8 cellular contexts compared by ENCODE assay signal in the genomic region with DNA sequence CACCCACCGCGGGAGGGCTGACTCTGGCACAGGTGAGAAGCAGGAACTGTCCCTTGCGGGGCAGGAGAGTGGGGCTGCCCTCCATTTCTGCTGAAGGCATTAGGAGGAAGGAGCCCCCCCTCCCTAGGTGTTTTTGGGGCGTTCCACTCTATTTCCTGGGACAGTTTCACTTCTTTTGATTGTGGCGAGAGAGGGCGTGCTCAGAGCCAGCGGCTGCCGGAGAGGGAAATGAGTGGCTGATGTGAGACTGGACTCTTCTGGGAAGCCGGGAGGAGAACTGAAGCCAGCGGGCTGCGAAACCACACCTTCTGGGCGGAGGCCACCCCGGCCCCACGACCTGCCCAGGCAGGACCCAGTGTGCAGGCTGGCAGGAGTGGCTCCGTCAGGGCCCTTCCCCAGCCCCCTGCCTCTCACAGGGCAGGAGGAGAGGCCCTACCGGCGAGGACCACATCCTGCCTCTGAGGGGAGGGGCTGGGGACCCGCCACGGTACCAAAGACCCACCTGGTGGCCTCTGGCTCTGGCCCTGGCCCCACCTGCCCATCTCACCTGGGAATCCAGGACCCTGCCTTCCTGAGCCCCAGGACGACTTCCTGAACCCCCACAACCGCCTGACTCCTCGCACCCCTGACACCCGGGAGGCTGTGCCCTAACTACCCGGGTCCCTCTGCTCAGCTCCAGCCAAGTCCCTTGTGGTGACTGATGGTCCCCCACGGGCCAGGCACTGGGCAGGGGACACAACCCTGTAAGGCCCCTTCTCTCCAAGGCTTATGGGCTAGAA. TPM values are rescaled to one million over a fixed set of nuclear protein-coding genes. Genes with fewer than 3 reads are reported as not detected.
DNase-seq lines count a peak whose midpoint lies in the region; ATAC-seq and TF ChIP-seq lines count a peak whose summit lies in the region.

No MANE protein-coding gene starts in this region.

- H3K36me3 ChIP-seq in colonic mucosa = no peaks in the 10 kb centered on the region
- H3K36me3 ChIP-seq in mucosa of rectum (ENCODE audit: control insufficient read depth in 2 of 2, insufficient read depth in 2 of 2, low read length in 2 of 2) = peaks cover 6 to 7% of the 10 kb centered on the region in 2 donors

- H3K9ac ChIP-seq in colonic mucosa (ENCODE audit: low read depth in 2 of 2, low read length in 2 of 2) = peak overlapping the region; percentile 46 to 70
- H3K9ac ChIP-seq in mucosa of rectum (ENCODE audit: low read depth in 1 of 2, low read length in 2 of 2) = peak overlapping the region; percentile 32 to 62

- H3K27ac Mint-ChIP-seq in CD14-positive monocyte = peak overlapping the region; percentile 82 to 91 (median 88)

- H3K27ac ChIP-seq in colonic mucosa (peak overlapping the region; percentile 82), mucosa of rectum (ENCODE audit: low read depth in 2 of 2, low read length in 2 of 2) (peak overlapping the region; percentile 73 to 83)

- H3K27me3 ChIP-seq in colonic mucosa (no peaks in the 10 kb centered on the region), mucosa of rectum (ENCODE audit: control insufficient read depth in 2 of 2, insufficient read depth in 2 of 2, low read length in 2 of 2) (no peaks in the 10 kb centered on the region)

- DNase-seq in CD14-positive monocyte (ENCODE audit: low spot score) (no peak), colonic mucosa (peak; percentile 86), HuH-7.5 (ENCODE audit: low spot score) (no peak)
- DNase-seq in activated CD4-positive, CD25-positive, alpha-beta regulatory T cell treated with anti-CD3 and anti-CD28 coated beads, Interleukin-2, amount 50 U/mL, for 16 hours (ENCODE audit: low read depth, low spot score) = peak; percentile 60
- DNase-seq in stimulated activated CD8-positive, alpha-beta memory T cell treated with anti-CD3 and anti-CD28 coated beads, Interleukin-7, amount 100 ng/mL, for 4 hours (ENCODE audit: low read depth in 2 of 2) = peak; percentile 48 to 50

- H3K4me1 ChIP-seq in colonic mucosa = peaks cover 26% of the 10 kb centered on the region
- H3K4me1 ChIP-seq in mucosa of rectum (ENCODE audit: control insufficient read depth in 2 of 2, insufficient read depth in 2 of 2, low read length in 2 of 2) = peaks cover 30 to 44% of the 10 kb centered on the region in 2 donors

- H3K4me1 Mint-ChIP-seq in CD14-positive monocyte = peaks cover 51% of the 10 kb centered on the region

- H3K9me3 ChIP-seq in colonic mucosa = no peaks in the 10 kb centered on the region
- no peaks in the 10 kb centered on the region for H3K9me3 ChIP-seq in mucosa of rectum (ENCODE audit: control insufficient read depth in 2 of 2, low read length in 2 of 2)

- intact Hi-C loops in CD14-positive monocyte (cut with micrococcal nuclease) = no loop called here
- intact Hi-C loops in colonic mucosa (cut with DNase I) = no loop called here

- H3K27me3 Mint-ChIP-seq in CD14-positive monocyte (ENCODE audit: low read depth in 3 of 3) = no peaks in the 10 kb centered on the region

- H3K9me3 Mint-ChIP-seq in CD14-positive monocyte = no peaks in the 10 kb centered on the region

- TF ChIP-seq CTCF in CD14-positive monocyte (IDR thresholded peaks at IDR 0.05) (no peak), colonic mucosa (IDR thresholded peaks at IDR 0.05) (no peak)

- ATAC-seq in GM19452 (IDR thresholded peaks at IDR 0.05; ENCODE audit: unreplicated experiment) (peak; percentile 58), HG03571 (IDR thresholded peaks at IDR 0.05; ENCODE audit: unreplicated experiment) (peak; percentile 53)

- H3K4me3 Mint-ChIP-seq in CD14-positive monocyte = peak overlapping the region; percentile 76 to 90

- peak overlapping the region; percentile 30 for H3K4me3 ChIP-seq in colonic mucosa
- H3K4me3 ChIP-seq in mucosa of rectum (ENCODE audit: low read length in 2 of 2) = peak overlapping the region; percentile 52

- H3K36me3 Mint-ChIP-seq in CD14-positive monocyte = peaks cover 35 to 57% of the 10 kb centered on the region in 2 donors

RNA-seq across cellular contexts. Expression of gene MPND, which starts 25.9 kb away (rescaled TPM):
- polyA plus RNA-seq in CD14-positive monocyte = 1 to 10 TPM; 6.5 to 7.0 TPM
- 10 to 100 TPM; 38.0 to 63.2 TPM for total RNA-seq in colonic mucosa

RNA-seq across cellular contexts. Expression of gene STAP2, which starts 30.7 kb away (rescaled TPM):
- under 1 TPM in 1 of 2 donors, not detected in 1; 0.17 TPM for polyA plus RNA-seq in CD14-positive monocyte
- total RNA-seq in colonic mucosa = 100 to 1,000 TPM; 197 to 218 TPM

RNA-seq across cellular contexts. Expression of gene SH3GL1, which starts 31.0 kb away (rescaled TPM):
- 10 to 100 TPM; 14.0 to 15.0 TPM for polyA plus RNA-seq in CD14-positive monocyte
- 10 to 100 TPM; 54.0 to 66.6 TPM for total RNA-seq in colonic mucosa

RNA-seq across cellular contexts. Expression of gene CHAF1A, which starts 33.1 kb away (rescaled TPM):
- polyA plus RNA-seq in CD14-positive monocyte = 1 to 10 TPM; 4.4 to 5.4 TPM
- 10 to 100 TPM; 15.6 to 53.2 TPM for total RNA-seq in colonic mucosa

Comparison
In these comparisons a context has a peak if more than half of its experiments do, and no peak if none do; other contexts are left out.
1. DNase-seq: peak in activated CD4-positive, CD25-positive, alpha-beta regulatory T cell treated with anti-CD3 and anti-CD28 coated beads, Interleukin-2, amount 50 U/mL, for 16 hours (single experiment), colonic mucosa (single experiment) and stimulated activated CD8-positive, alpha-beta memory T cell treated with anti-CD3 and anti-CD28 coated beads, Interleukin-7, amount 100 ng/mL, for 4 hours (2 of 2); none in CD14-positive monocyte (single experiment) and HuH-7.5 (single experiment).